In the genomic region with DNA sequence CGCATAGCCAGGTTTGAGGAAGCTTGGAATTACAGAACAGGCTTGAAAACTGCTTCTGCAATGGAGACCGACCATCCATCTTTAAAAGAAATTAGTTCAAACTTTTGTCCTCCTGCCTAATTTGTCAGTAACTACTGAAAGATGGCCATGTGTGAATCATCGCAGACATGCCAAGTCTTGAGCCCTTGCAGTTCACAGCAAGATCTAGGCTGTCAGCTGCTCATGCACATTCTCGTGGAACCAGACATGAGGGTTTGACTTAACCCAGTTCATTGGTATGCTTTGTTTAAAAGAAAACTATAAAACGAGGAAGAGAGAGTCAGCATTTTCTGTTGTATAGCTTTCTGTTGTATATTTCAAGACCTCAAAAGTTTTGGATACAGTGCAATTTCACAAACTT, we compare ENCODE assay signal across 25 cellular contexts.
A peak's percentile ranks its signal among the peaks of the same experiment; 100 is the strongest.
DNase-seq lines count a peak whose midpoint lies in the region; ATAC-seq, FAIRE-seq and TF ChIP-seq lines count a peak whose summit lies in the region.
"Had no signal": no experiment of that assay in that cellular context is flagged by ENCODE, and none has a peak within 500 bp of the region (broad histone marks: within the 10 kb centered on the region; RNA-seq: fewer than 3 reads in every experiment).

No MANE protein-coding gene starts in this region.

- no peaks in the 10 kb centered on the region for H4K20me1 ChIP-seq in HepG2 (ENCODE audit: insufficient read depth, low read length)
- H4K20me1 ChIP-seq in PC-9 (ENCODE audit: insufficient read depth), result no peaks in the 10 kb centered on the region

- intact Hi-C loops in HepG2 (cut with micrococcal nuclease; ENCODE audit: unreplicated experiment) (no loop called here), right lobe of liver (cut with DNase I) (no loop called here), PC-9 (cut with micrococcal nuclease; ENCODE audit: unreplicated experiment) (no loop called here)

- no peak for TF ChIP-seq RAD21 in HepG2 (CRISPR knock-in tag; IDR thresholded peaks at IDR 0.05)

- H3K9me3 ChIP-seq in HepG2 (ENCODE audit: low read length) (no peaks in the 10 kb centered on the region), right lobe of liver (no peaks in the 10 kb centered on the region), PC-9 (ENCODE audit: insufficient read depth, low read depth) (no peaks in the 10 kb centered on the region)
- H3K9me3 ChIP-seq: SJSA1, tibial artery had no signal

- DNase-seq in HepG2 (ENCODE audit: low spot score) (no peak), right lobe of liver (no peak), myocyte (ENCODE audit: low read depth) (peak; percentile 65), germinal center (ENCODE audit: low spot score) (no peak), PC-9 (no peak)
- no peak for DNase-seq in activated naive CD4-positive, alpha-beta T cell treated with anti-CD3 and anti-CD28 coated beads, Interleukin-2, amount 10 ng/mL, durations not matched to agents 7 days and 5 days
- DNase-seq: 8988T; activated CD8-positive, alpha-beta memory T cell treated with anti-CD3 and anti-CD28 coated beads for 24 hours; activated naive CD4-positive, alpha-beta T cell treated with anti-CD3 and anti-CD28 coated beads, Interleukin-2, amount 50 U/mL, for 16 hours; activated T-cell treated with anti-CD3 and anti-CD28 coated beads, Interleukin-2, amount 50 U/mL, for 4 hours; aorta; CD8-positive, alpha-beta T cell; DMS53; effector CD8-positive, alpha-beta T cell; NCI-H446; PC-3; stimulated activated CD4-positive, alpha-beta T cell treated with anti-CD3 and anti-CD28 coated beads, Interleukin-4, amount 100 ng/mL, for 24 hours; stimulated activated naive CD4-positive, alpha-beta T cell treated with Interleukin-2 at 50 U/mL for 16 hours; T-helper 1 cell; tibial artery had no signal

- no peak for FAIRE-seq in HepG2 (lab: Jason Lieb, UNC)
- FAIRE-seq: islet of Langerhans had no signal

- H3K4me2 ChIP-seq in HepG2 (ENCODE audit: low read depth, low read length) (no peak overlapping the region), PC-9 (no peak overlapping the region)

- no peaks in the 10 kb centered on the region for H3K4me1 Mint-ChIP-seq in activated naive CD4-positive, alpha-beta T cell treated with anti-CD3 and anti-CD28 coated beads, Interleukin-2, amount 10 ng/mL, durations not matched to agents 7 days and 5 days

- BruUV-seq in HepG2 (replicated peaks; lab: Mats Ljungman, UMichigan) (no TSS peak), PC-9 (replicated peaks; lab: Mats Ljungman, UMichigan) (no TSS peak)

- CTCF ChIA-PET in HepG2 (lab: Yijun Ruan, JAX; ENCODE audit: low intra/inter-chr PET ratio, low total read pairs), result no interaction called here
- CTCF ChIA-PET in activated naive CD4-positive, alpha-beta T cell treated with anti-CD3 and anti-CD28 coated beads, Interleukin-2, amount 10 ng/mL, durations not matched to agents 7 days and 5 days (lab: Charles Lee), result no interaction called here
- CTCF ChIA-PET in PC-9 (lab: Charles Lee), result no interaction called here

- H3K27ac Mint-ChIP-seq in activated naive CD4-positive, alpha-beta T cell treated with anti-CD3 and anti-CD28 coated beads, Interleukin-2, amount 10 ng/mL, durations not matched to agents 7 days and 5 days, result no peak overlapping the region
- H3K27ac Mint-ChIP-seq: CD8-positive, alpha-beta T cell had no signal

- no peaks in the 10 kb centered on the region for H3F3A ChIP-seq in PC-9 (ENCODE audit: insufficient read depth, low read depth)

- no peak for TF ChIP-seq CTCF in HepG2 (CRISPR knock-in tag; IDR thresholded peaks at IDR 0.05)
- TF ChIP-seq CTCF in right lobe of liver (IDR thresholded peaks at IDR 0.05), result no peak
- TF ChIP-seq CTCF in PC-9 (conservative IDR thresholded peaks at IDR 0.05), result no peak

- 8% methylated on average over 5 of the region's 5 CpGs for WGBS in HepG2 (ENCODE audit: low lambda C conversion rate)
- 37% methylated on average over 5 of the region's 5 CpGs for WGBS in right lobe of liver (ENCODE audit: insufficient coverage, low coverage, low lambda C conversion rate, missing lambda C conversion rate)

- H3K27me3 Mint-ChIP-seq in activated naive CD4-positive, alpha-beta T cell treated with anti-CD3 and anti-CD28 coated beads, Interleukin-2, amount 10 ng/mL, durations not matched to agents 7 days and 5 days, result no peaks in the 10 kb centered on the region

- H3K79me2 ChIP-seq in HepG2 (ENCODE audit: insufficient read depth, low read length), result no peaks in the 10 kb centered on the region
- H3K79me2 ChIP-seq in PC-9 (ENCODE audit: low read depth), result no peaks in the 10 kb centered on the region

- TF ChIP-seq POLR2A in HepG2 (IDR thresholded peaks at IDR 0.05; ENCODE audit: insufficient read depth in 1 of 2, low read depth in 2 of 2, low read length in 2 of 2) (no peak), right lobe of liver (IDR thresholded peaks at IDR 0.05) (no peak)

- H3K36me3 Mint-ChIP-seq in activated naive CD4-positive, alpha-beta T cell treated with anti-CD3 and anti-CD28 coated beads, Interleukin-2, amount 10 ng/mL, durations not matched to agents 7 days and 5 days, result no peaks in the 10 kb centered on the region
- H3K36me3 Mint-ChIP-seq: CD8-positive, alpha-beta T cell had no signal

- POLR2A ChIA-PET in HepG2 (lab: Yijun Ruan, JAX), result no interaction called here
- POLR2A ChIA-PET in PC-9 (lab: Charles Lee; ENCODE audit: unreplicated experiment), result no interaction called here

- no peak for TF ChIP-seq EP300 in HepG2 (IDR thresholded peaks at IDR 0.05; ENCODE audit: low read depth in 2 of 2, low read length in 2 of 2)
- no peak for TF ChIP-seq EP300 in HepG2 (CRISPR knock-in tag; IDR thresholded peaks at IDR 0.05; ENCODE audit: borderline replicate concordance)

- no peak overlapping the region for H3K9ac ChIP-seq in HepG2 (ENCODE audit: insufficient read depth, low read depth, low read length)

- no peak overlapping the region for H3K27ac ChIP-seq in HepG2 (ENCODE audit: extremely low read length, insufficient read depth, low read length)
- no peak overlapping the region for H3K27ac ChIP-seq in right lobe of liver
- H3K27ac ChIP-seq in PC-9, result no peak overlapping the region
- H3K27ac ChIP-seq: SJSA1, tibial artery had no signal

- H3K9me2 ChIP-seq in PC-9 (ENCODE audit: insufficient read depth), result no peaks in the 10 kb centered on the region

- H3K36me3 ChIP-seq in HepG2 (replicated peaks in 1 of 2; ENCODE audit: control insufficient read depth in 1 of 2, insufficient read depth in 2 of 2, low read length in 2 of 2), result no peaks in the 10 kb centered on the region
- H3K36me3 ChIP-seq in right lobe of liver, result no peaks in the 10 kb centered on the region
- H3K36me3 ChIP-seq in PC-9 (ENCODE audit: low read depth), result no peaks in the 10 kb centered on the region
- H3K36me3 ChIP-seq: SJSA1, tibial artery had no signal

- no peak overlapping the region for H3K4me3 ChIP-seq in HepG2 (replicated peaks in 1 of 3; ENCODE audit: insufficient read depth in 1 of 3, low read depth in 2 of 3, low read length in 3 of 3)
- H3K4me3 ChIP-seq in right lobe of liver, result no peak overlapping the region
- H3K4me3 ChIP-seq in PC-9, result no peak overlapping the region
- H3K4me3 ChIP-seq: lung, SJSA1, tibial artery had no signal

- peaks cover 3 to 10% of the 10 kb centered on the region in 2 experiments; a peak in 3 of 5 replicates for H3K27me3 ChIP-seq in HepG2 (ENCODE audit: control insufficient read depth in 1 of 2, insufficient read depth in 2 of 2, low read length in 2 of 2)
- H3K27me3 ChIP-seq in right lobe of liver, result no peaks in the 10 kb centered on the region
- H3K27me3 ChIP-seq in PC-9 (ENCODE audit: insufficient read depth, low read depth), result 0 out of 2 replicates have a peak, but pooled peaks cover 6% of the 10 kb centered on the region
- H3K27me3 ChIP-seq: SJSA1, tibial artery had no signal

- H3K4me1 ChIP-seq in HepG2 (ENCODE audit: insufficient read depth, low read length) (no peaks in the 10 kb centered on the region), right lobe of liver (no peaks in the 10 kb centered on the region), PC-9 (replicated peaks; ENCODE audit: insufficient read depth) (no peaks in the 10 kb centered on the region)
- H3K4me1 ChIP-seq: SJSA1, tibial artery had no signal

- ATAC-seq in HepG2 (no peak), right lobe of liver (no peak), esophagus mucosa (peak; percentile 97), GM18867 (IDR thresholded peaks at IDR 0.05; ENCODE audit: unreplicated experiment) (no peak)
- ATAC-seq: activated T-cell treated with anti-CD3 and anti-CD28 coated beads, Interleukin-2, amount 50 U/mL, for 4 hours; CD8-positive, alpha-beta T cell; PC-3 had no signal

- in situ Hi-C loops in HepG2 (cut with HindIII; ENCODE audit: extremely low pct_ligation_motif_present, low pct_unique_long_range_greater_than_20kb), result no loop called here

- no peak overlapping the region for H3K4me3 Mint-ChIP-seq in activated naive CD4-positive, alpha-beta T cell treated with anti-CD3 and anti-CD28 coated beads, Interleukin-2, amount 10 ng/mL, durations not matched to agents 7 days and 5 days
- H3K4me3 Mint-ChIP-seq: activated T-cell treated with anti-CD3 and anti-CD28 coated beads, Interleukin-2, amount 50 U/mL, for 4 hours; CD8-positive, alpha-beta T cell had no signal

- no peaks in the 10 kb centered on the region for H3K9me3 Mint-ChIP-seq in activated naive CD4-positive, alpha-beta T cell treated with anti-CD3 and anti-CD28 coated beads, Interleukin-2, amount 10 ng/mL, durations not matched to agents 7 days and 5 days
- H3K9me3 Mint-ChIP-seq: activated T-cell treated with anti-CD3 and anti-CD28 coated beads, Interleukin-2, amount 50 U/mL, for 4 hours; CD8-positive, alpha-beta T cell had no signal

- no peak overlapping the region for H2AFZ ChIP-seq in HepG2 (ENCODE audit: low read length)
- no peak overlapping the region for H2AFZ ChIP-seq in PC-9

TF ChIP-seq in HepG2, 621 proteins besides CTCF, POLR2A, EP300 and RAD21 (continues in another document):
- TF ChIP-seq SP5 (CRISPR knock-in tag; IDR thresholded peaks at IDR 0.05; ENCODE audit: borderline replicate concordance, low read depth) (no peak), FOXJ3 (CRISPR knock-in tag; IDR thresholded peaks at IDR 0.05; ENCODE audit: borderline replicate concordance) (no peak), EED (CRISPR knock-in tag; IDR thresholded peaks at IDR 0.05) (no peak), GFI1 (CRISPR knock-in tag; IDR thresholded peaks at IDR 0.05; ENCODE audit: borderline replicate concordance) (no peak), MAFF (IDR thresholded peaks at IDR 0.05; ENCODE audit: low read depth, low read length) (0 out of 2 replicates have a peak, but pooled peaks have one; percentile 4), ZNF225 (CRISPR knock-in tag; IDR thresholded peaks at IDR 0.05) (no peak)
